11 cellular contexts compared by ENCODE assay signal in the genomic region with DNA sequence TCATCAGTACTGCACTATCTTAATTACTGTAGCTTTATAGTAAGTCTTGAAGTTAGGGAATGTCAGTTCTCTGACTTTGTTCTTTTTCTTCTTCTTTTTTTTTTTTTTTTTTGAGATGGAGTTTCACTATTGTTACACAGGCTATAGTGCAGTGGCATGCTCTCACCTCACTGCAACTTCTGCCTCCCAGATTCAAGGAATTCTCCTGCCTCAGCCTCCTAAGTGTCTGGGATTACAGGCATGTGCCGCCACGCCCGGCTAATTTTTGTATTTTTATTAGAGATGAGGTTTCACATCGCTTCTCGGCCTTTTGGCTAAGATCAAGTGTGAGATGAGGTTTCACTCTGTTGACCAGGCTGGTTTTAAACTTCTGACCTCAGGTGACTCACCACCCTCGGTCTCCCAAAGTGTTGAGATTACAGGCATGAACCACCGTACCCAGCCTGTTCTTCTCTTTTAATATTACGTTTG. TPM values are rescaled to one million over a fixed set of nuclear protein-coding genes. Genes with fewer than 3 reads are reported as not detected.
DNase-seq lines count a peak whose midpoint lies in the region; ATAC-seq, FAIRE-seq and TF ChIP-seq lines count a peak whose summit lies in the region.
"Had no signal": no experiment of that assay in that cellular context is flagged by ENCODE, and none has a peak within 500 bp of the region (broad histone marks: within the 10 kb centered on the region; RNA-seq: fewer than 3 reads in every experiment).

No MANE protein-coding gene starts in this region.

- H3K9me3 Mint-ChIP-seq in astrocyte (ENCODE audit: unreplicated experiment) = peaks cover 5% of the 10 kb centered on the region

- H3K4me3 ChIP-seq in astrocyte (ENCODE audit: insufficient read depth, low read depth, low read length) (peak overlapping the region; percentile 9), A673 (ENCODE audit: low read depth, low read length, poor library complexity, severe bottlenecking) (no peak overlapping the region)

- ATAC-seq in GM18517 (IDR thresholded peaks at IDR 0.05; ENCODE audit: unreplicated experiment) = peak; percentile 67
- no peak for ATAC-seq in HG02588 (IDR thresholded peaks at IDR 0.05; ENCODE audit: unreplicated experiment)
- no peak for ATAC-seq in GM18868 (IDR thresholded peaks at IDR 0.05; ENCODE audit: unreplicated experiment)

- POLR2A ChIA-PET in A673 (lab: Charles Lee; ENCODE audit: low non-redundant PET) = no interaction called here

- H3K4me2 ChIP-seq in astrocyte (ENCODE audit: low read length) = peak overlapping the region; percentile 68

- no peak overlapping the region for H2AFZ ChIP-seq in astrocyte (ENCODE audit: low read depth, low read length)

- H3K9me3 ChIP-seq in astrocyte (ENCODE audit: insufficient read depth, low read depth, low read length) (no peaks in the 10 kb centered on the region), A673 (ENCODE audit: low read depth, low read length, poor library complexity, severe bottlenecking) (no peaks in the 10 kb centered on the region)

- CTCF ChIA-PET in A673 (lab: Charles Lee) = no interaction called here

- no peaks in the 10 kb centered on the region for H3K27me3 ChIP-seq in astrocyte (ENCODE audit: insufficient read depth, low read length)
- no peaks in the 10 kb centered on the region for H3K27me3 ChIP-seq in A673 (replicated peaks; ENCODE audit: insufficient read depth, low read depth, low read length, poor library complexity)

- FAIRE-seq in astrocyte (lab: Jason Lieb, UNC) = no peak

- no TSS peak for BruUV-seq in A673 (replicated peaks; lab: Mats Ljungman, UMichigan)

- no peak overlapping the region for H3K27ac Mint-ChIP-seq in astrocyte (ENCODE audit: unreplicated experiment)
- H3K27ac Mint-ChIP-seq: activated naive CD8-positive, alpha-beta T cell treated with anti-CD3 and anti-CD28 coated beads, Interleukin-2, amount 10 ng/mL, durations not matched to agents 7 days and 5 days had no signal

- H3K9ac ChIP-seq in astrocyte (ENCODE audit: low read length) = peak overlapping the region; percentile 14

- no peaks in the 10 kb centered on the region for H3K79me2 ChIP-seq in astrocyte (ENCODE audit: insufficient read depth, low read length)

- no peaks in the 10 kb centered on the region for H3K27me3 Mint-ChIP-seq in astrocyte (ENCODE audit: low read depth, unreplicated experiment)

- intact Hi-C loops in A673 (cut with micrococcal nuclease; ENCODE audit: unreplicated experiment) = no loop called here

- H3K36me3 ChIP-seq in astrocyte (ENCODE audit: insufficient read depth, low read length) (no peaks in the 10 kb centered on the region), A673 (ENCODE audit: insufficient read depth, low read length, poor library complexity, severe bottlenecking) (no peaks in the 10 kb centered on the region)

- peaks cover 26% of the 10 kb centered on the region for H3K4me1 ChIP-seq in astrocyte (ENCODE audit: insufficient read depth, low read length)
- H3K4me1 ChIP-seq in A673 (ENCODE audit: insufficient read depth, low read length, poor library complexity, severe bottlenecking) = peaks cover 21% of the 10 kb centered on the region

- no peak for TF ChIP-seq CTCF in astrocyte (IDR thresholded peaks at IDR 0.05; ENCODE audit: insufficient read depth, low read depth, low read length)
- TF ChIP-seq CTCF in A673 (conservative IDR thresholded peaks at IDR 0.05; ENCODE audit: low read depth, low read length) = no peak

- DNase-seq in HK-2 (ENCODE audit: unreplicated experiment) (peak; percentile 45), astrocyte (ENCODE audit: low read depth) (peak; percentile 74), left kidney (ENCODE audit: low read depth, low spot score) (peak; percentile 71), A673 (ENCODE audit: low spot score) (no peak)
- DNase-seq in stimulated activated CD4-positive, alpha-beta T cell treated with anti-CD3 and anti-CD28 coated beads, Interleukin-1b, Interleukin-23, amount 100 ng/mL, for 48 hours = no peak
- DNase-seq: activated naive CD8-positive, alpha-beta T cell treated with anti-CD3 and anti-CD28 coated beads, Interleukin-2, amount 10 ng/mL, durations not matched to agents 7 days and 5 days; head of caudate nucleus; naive B cell had no signal

- H3K27ac ChIP-seq in astrocyte (ENCODE audit: low read depth, low read length) (no peak overlapping the region), A673 (ENCODE audit: low read depth, low read length, poor library complexity, severe bottlenecking) (no peak overlapping the region)

- no peaks in the 10 kb centered on the region for H4K20me1 ChIP-seq in astrocyte (ENCODE audit: insufficient read depth, low read length)

- peaks cover 1% of the 10 kb centered on the region for H3K36me3 Mint-ChIP-seq in astrocyte (ENCODE audit: low read depth, unreplicated experiment)

- H3K4me1 Mint-ChIP-seq in astrocyte (ENCODE audit: low read depth, unreplicated experiment) = peaks cover 23% of the 10 kb centered on the region
- H3K4me1 Mint-ChIP-seq: naive B cell had no signal

- peak overlapping the region; percentile 14 for H3K4me3 Mint-ChIP-seq in astrocyte (ENCODE audit: unreplicated experiment)
- H3K4me3 Mint-ChIP-seq: activated naive CD8-positive, alpha-beta T cell treated with anti-CD3 and anti-CD28 coated beads, Interleukin-2, amount 10 ng/mL, durations not matched to agents 7 days and 5 days; naive B cell had no signal

RNA-seq across cellular contexts. Expression of a gene that starts 41.9 kb away (rescaled TPM):
- total RNA-seq in astrocyte (45.0 and 45.2 TPM in 2 replicates), A673 (2021) (9.0 and 12.8 TPM in 2 replicates)

Comparison
In these comparisons a context has a peak if more than half of its experiments do, and no peak if none do; other contexts are left out.
1. DNase-seq: peak in HK-2 (single experiment), astrocyte (single experiment) and left kidney (single experiment); none in stimulated activated CD4-positive, alpha-beta T cell treated with anti-CD3 and anti-CD28 coated beads, Interleukin-1b, Interleukin-23, amount 100 ng/mL, for 48 hours (single experiment) and A673 (single experiment).